ENCODE assay signal across 13 cellular contexts in the genomic region with DNA sequence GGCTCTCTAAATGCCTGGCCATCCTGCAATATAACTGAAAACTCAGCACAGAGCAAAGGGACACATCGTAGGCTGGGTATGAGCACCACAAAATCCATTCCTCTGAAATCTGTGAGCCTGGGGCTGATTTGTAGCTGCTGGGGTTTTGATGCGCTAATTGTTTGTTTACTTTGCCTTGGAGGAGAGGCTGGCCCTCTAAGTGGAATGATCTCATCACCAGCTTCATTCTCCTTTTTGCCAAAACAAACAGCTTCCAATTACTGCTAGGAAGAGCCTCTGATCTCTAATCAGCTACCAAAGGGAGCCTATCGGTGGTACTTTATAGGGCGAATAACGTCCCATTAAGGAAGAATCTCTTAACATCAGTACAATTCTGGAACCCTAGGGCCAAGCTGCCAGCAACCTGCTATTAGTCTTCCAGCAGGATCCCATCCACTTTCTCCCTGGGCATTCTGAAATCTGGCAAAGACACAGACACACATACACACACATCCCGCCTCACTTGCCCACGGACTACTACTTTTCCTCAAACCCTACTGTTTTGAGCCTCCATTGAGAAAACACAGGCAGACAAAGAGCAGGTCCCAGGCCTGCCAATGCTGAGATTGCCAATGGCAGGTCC. TPM values are rescaled to one million over a fixed set of nuclear protein-coding genes. Genes with fewer than 3 reads are reported as not detected.
DNase-seq lines count a peak whose midpoint lies in the region; ATAC-seq and TF ChIP-seq lines count a peak whose summit lies in the region.
"Had no signal": no experiment of that assay in that cellular context is flagged by ENCODE, and none has a peak within 500 bp of the region (broad histone marks: within the 10 kb centered on the region; RNA-seq: fewer than 3 reads in every experiment).

No MANE protein-coding gene starts in this region.

- no peaks in the 10 kb centered on the region for H3K79me2 ChIP-seq in GM23248 (ENCODE audit: insufficient read depth)
- H3K79me2 ChIP-seq: parathyroid adenoma had no signal

- no peak overlapping the region for H3K4me2 ChIP-seq in GM23248 (ENCODE audit: unreplicated experiment)

- no peak overlapping the region for H3K27ac ChIP-seq in GM23248
- no peak overlapping the region for H3K27ac ChIP-seq in SJSA1
- H3K27ac ChIP-seq in lung (ENCODE audit: low read depth in 1 of 2, low read length in 1 of 2) = no peak overlapping the region
- no peak overlapping the region for H3K27ac ChIP-seq in uterus
- H3K27ac ChIP-seq: gastrocnemius medialis, parathyroid adenoma had no signal

- H2AFZ ChIP-seq in GM23248 = no peak overlapping the region
- H2AFZ ChIP-seq: parathyroid adenoma had no signal

- intact Hi-C loops in uterus (cut with DNase I; ENCODE audit: low total_unique reads) = no loop called here

- no peak overlapping the region for H3K9ac ChIP-seq in GM23248
- H3K9ac ChIP-seq: parathyroid adenoma had no signal

- 4% methylated on average over 6 to 7 of the region's 7 CpGs for WGBS in GM23248 (ENCODE audit: low coverage in 1 of 2, low lambda C conversion rate in 2 of 2, missing lambda C conversion rate in 2 of 2), 2 experiments
- WGBS in lung, 2 donors = 40 to 68% methylated on average over 7 of the region's 7 CpGs

- no peak for TF ChIP-seq POLR2A in uterus (IDR thresholded peaks at IDR 0.05)

- peak; percentile 12 for ATAC-seq in lung (ENCODE audit: insufficient read depth, low FRiP score)
- ATAC-seq in HG03045 (IDR thresholded peaks at IDR 0.05; ENCODE audit: unreplicated experiment) = no peak
- ATAC-seq in HG02610 (IDR thresholded peaks at IDR 0.05; ENCODE audit: unreplicated experiment) = no peak
- ATAC-seq: gastrocnemius medialis; stimulated activated naive CD8-positive, alpha-beta T cell treated with anti-CD3 and anti-CD28 coated beads, Interleukin-15, Interleukin-2, amounts not matched to agents 100 U/mL and 50 U/mL, for 24 hours had no signal

- no peaks in the 10 kb centered on the region for H3F3A ChIP-seq in GM23248 (ENCODE audit: insufficient read depth)

- no peaks in the 10 kb centered on the region; the same call in 1 of the 2 replicates for H3K27me3 ChIP-seq in GM23248 (replicated peaks; ENCODE audit: insufficient read depth)
- 0 out of 2 replicates have a peak, but pooled peaks cover 4% of the 10 kb centered on the region for H3K27me3 ChIP-seq in SJSA1 (replicated peaks)
- no peaks in the 10 kb centered on the region for H3K27me3 ChIP-seq in lung (ENCODE audit: control insufficient read depth, insufficient read depth)
- peaks cover 6% of the 10 kb centered on the region for H3K27me3 ChIP-seq in BE2C
- no peaks in the 10 kb centered on the region for H3K27me3 ChIP-seq in uterus

- H3K9me3 ChIP-seq in GM23248 (ENCODE audit: low read depth) (no peaks in the 10 kb centered on the region), SJSA1 (replicated peaks) (no peaks in the 10 kb centered on the region), lung (ENCODE audit: control insufficient read depth in 2 of 2, insufficient read depth in 1 of 2, low read length in 1 of 2) (peaks cover 0 to 9% of the 10 kb centered on the region in 2 donors), BE2C (no peaks in the 10 kb centered on the region), uterus (no peaks in the 10 kb centered on the region)
- H3K9me3 ChIP-seq: gastrocnemius medialis had no signal

- H3K9me2 ChIP-seq in GM23248 (ENCODE audit: insufficient read depth) = no peaks in the 10 kb centered on the region

- H3K4me3 ChIP-seq in GM23248 = no peak overlapping the region
- no peak overlapping the region for H3K4me3 ChIP-seq in SJSA1
- H3K4me3 ChIP-seq in lung = no peak overlapping the region
- no peak overlapping the region for H3K4me3 ChIP-seq in BE2C (ENCODE audit: low read depth, low read length)
- H3K4me3 ChIP-seq in uterus = no peak overlapping the region
- H3K4me3 ChIP-seq: gastrocnemius medialis had no signal

- H3K36me3 ChIP-seq in GM23248 (ENCODE audit: low read depth) = no peaks in the 10 kb centered on the region
- no peaks in the 10 kb centered on the region for H3K36me3 ChIP-seq in SJSA1
- H3K36me3 ChIP-seq in lung (ENCODE audit: control insufficient read depth in 2 of 2, insufficient read depth in 2 of 2, low read length in 2 of 2) = no peaks in the 10 kb centered on the region
- no peaks in the 10 kb centered on the region for H3K36me3 ChIP-seq in BE2C
- H3K36me3 ChIP-seq in uterus = no peaks in the 10 kb centered on the region
- H3K36me3 ChIP-seq: gastrocnemius medialis had no signal

- TF ChIP-seq CTCF in lung (IDR thresholded peaks at IDR 0.05; ENCODE audit: control extremely low read depth, extremely low read depth) (no peak), BE2C (IDR thresholded peaks at IDR 0.05; ENCODE audit: low read depth, low read length) (no peak), uterus (IDR thresholded peaks at IDR 0.05) (no peak)

- no peaks in the 10 kb centered on the region for H4K20me1 ChIP-seq in GM23248 (ENCODE audit: insufficient read depth)

- no peaks in the 10 kb centered on the region for H3K4me1 ChIP-seq in GM23248 (ENCODE audit: insufficient read depth)
- H3K4me1 ChIP-seq in SJSA1 (replicated peaks) = peaks cover 8% of the 10 kb centered on the region
- peaks cover 0 to 5% of the 10 kb centered on the region in 2 donors for H3K4me1 ChIP-seq in lung (ENCODE audit: control insufficient read depth in 2 of 2, insufficient read depth in 2 of 2, low read length in 2 of 2)
- H3K4me1 ChIP-seq in BE2C = no peaks in the 10 kb centered on the region
- H3K4me1 ChIP-seq in uterus = no peaks in the 10 kb centered on the region
- H3K4me1 ChIP-seq: gastrocnemius medialis, parathyroid adenoma had no signal

- in situ Hi-C loops in GM23248 (cut with MboI) = loop anchor here (25.0 kb wide), 1 partner anchor 739 kb away; no protein-coding TSS in a partner anchor

- peak; percentile 18 for DNase-seq in GM23248
- peak; percentile 17 to 28 for DNase-seq in NCI-H1930 (lab: John Stamatoyannopoulos, UW)
- DNase-seq in SJSA1 (ENCODE audit: low read depth in 1 of 2, low spot score in 2 of 2) = peak; percentile 40 to 47
- DNase-seq in lung (ENCODE audit: low spot score) = no peak
- DNase-seq in BE2C = no peak
- no peak for DNase-seq in uterus
- DNase-seq: activated effector memory CD4-positive, alpha-beta T cell treated with Interleukin-2 at 50 U/mL for 16 hours; cerebellar nuclear complex; gastrocnemius medialis; stimulated activated naive CD8-positive, alpha-beta T cell treated with anti-CD3 and anti-CD28 coated beads, Interleukin-15, Interleukin-2, amounts not matched to agents 100 U/mL and 50 U/mL, for 24 hours had no signal

RNA-seq across cellular contexts. Expression of a gene that starts 5.8 kb away (rescaled TPM):
- total RNA-seq in GM23248 (2014; rRNA removed; shearing (Covaris generic)) = not detected in 2 replicates
- polyA plus RNA-seq in GM23248 (2016; fragmentation: Nextera tagmentation; extraction: Ambion mirVana) = not detected in 2 replicates
- 3.5 and 9.3 TPM in 2 replicates for total RNA-seq in SJSA1 (2014; rRNA removed; shearing (Covaris generic))
- total RNA-seq in lung = 10 to 100 TPM; 24.3 to 44.2 TPM
- 10 to 100 TPM in 1 of 2 donors, 1 to 10 TPM in 1; 6.0 to 20.2 TPM for polyA plus RNA-seq in lung
- polyA plus RNA-seq in BE2C (2012; ENCODE audit: insufficient read depth, insufficient read length, low read depth) = not detected
- total RNA-seq in uterus = 10 to 100 TPM in 1 of 4 donors, 1 to 10 TPM in 1, under 1 TPM in 2; 0.26 to 10.6 (median 1.2) TPM

Comparison
In these comparisons a context has a peak if more than half of its experiments do, and no peak if none do; other contexts are left out.
1. DNase-seq: peak in GM23248 (single experiment), NCI-H1930 (2 of 2) and SJSA1 (2 of 2); none in lung (single experiment), BE2C (single experiment) and uterus (0 of 2).